In the genomic region with DNA sequence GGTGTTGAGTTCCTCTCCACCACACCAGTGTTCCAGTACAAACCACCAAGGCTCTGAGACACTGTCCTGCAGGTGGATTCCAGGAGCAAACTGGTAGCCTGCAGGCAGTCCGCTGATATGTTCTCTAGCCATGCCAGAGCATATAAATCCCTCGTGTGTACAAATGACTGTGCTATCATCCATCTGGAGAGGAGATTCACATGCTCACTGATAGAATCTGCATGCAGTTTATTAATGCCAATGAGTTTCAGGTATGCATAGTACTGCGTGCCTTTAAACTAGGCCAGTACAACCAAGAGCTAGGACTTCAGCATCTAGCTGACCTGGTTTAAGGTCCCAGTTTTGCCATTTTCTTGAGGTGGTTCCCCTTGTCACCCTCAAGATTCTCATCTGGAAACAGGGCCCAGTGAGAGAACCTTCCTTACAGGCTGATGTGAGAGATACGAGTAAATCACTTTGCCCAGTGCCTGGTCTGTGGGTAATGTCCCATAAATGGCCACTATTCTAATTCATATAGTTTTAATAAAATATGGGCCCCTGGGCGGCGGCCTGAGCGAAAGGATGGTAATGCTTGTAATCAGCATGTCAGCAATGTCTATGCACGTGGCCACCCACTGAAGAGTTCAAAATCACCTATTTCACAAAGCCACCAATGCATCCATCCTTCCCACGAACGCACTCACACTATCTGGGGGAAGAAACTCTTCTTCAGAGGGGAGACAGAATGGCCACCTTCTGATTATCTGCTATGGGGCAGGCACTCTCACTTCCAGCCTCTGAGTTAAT, we compare ENCODE assay signal across 1 cellular context.
TF ChIP-seq lines count a peak whose summit lies in the region.

No MANE protein-coding gene starts in this region.

TF ChIP-seq in SK-N-SH treated with all-trans-retinoic acid at 6 μM for 48 hours, 23 proteins besides CTCF, POLR2A, EP300 and RAD21 (continued from another document):
- TF ChIP-seq POU6F1 (CRISPR knock-in tag; IDR thresholded peaks at IDR 0.05; ENCODE audit: borderline replicate concordance, low read depth) (no peak), TOX (CRISPR knock-in tag; IDR thresholded peaks at IDR 0.05; ENCODE audit: borderline replicate concordance) (no peak), ISL1 (CRISPR knock-in tag; IDR thresholded peaks at IDR 0.05) (no peak), CSDC2 (CRISPR knock-in tag; IDR thresholded peaks at IDR 0.05) (no peak), PATZ1 (CRISPR knock-in tag; IDR thresholded peaks at IDR 0.05; ENCODE audit: borderline replicate concordance) (no peak), ZNF565 (CRISPR knock-in tag; conservative IDR thresholded peaks at IDR 0.05; ENCODE audit: low read depth) (no peak), OSR1 (CRISPR knock-in tag; IDR thresholded peaks at IDR 0.05) (no peak), TCF4 (CRISPR knock-in tag; IDR thresholded peaks at IDR 0.05; ENCODE audit: borderline replicate concordance) (no peak), GLIS3 (CRISPR knock-in tag; IDR thresholded peaks at IDR 0.05) (no peak)
- TF ChIP-seq, protein P1, sequence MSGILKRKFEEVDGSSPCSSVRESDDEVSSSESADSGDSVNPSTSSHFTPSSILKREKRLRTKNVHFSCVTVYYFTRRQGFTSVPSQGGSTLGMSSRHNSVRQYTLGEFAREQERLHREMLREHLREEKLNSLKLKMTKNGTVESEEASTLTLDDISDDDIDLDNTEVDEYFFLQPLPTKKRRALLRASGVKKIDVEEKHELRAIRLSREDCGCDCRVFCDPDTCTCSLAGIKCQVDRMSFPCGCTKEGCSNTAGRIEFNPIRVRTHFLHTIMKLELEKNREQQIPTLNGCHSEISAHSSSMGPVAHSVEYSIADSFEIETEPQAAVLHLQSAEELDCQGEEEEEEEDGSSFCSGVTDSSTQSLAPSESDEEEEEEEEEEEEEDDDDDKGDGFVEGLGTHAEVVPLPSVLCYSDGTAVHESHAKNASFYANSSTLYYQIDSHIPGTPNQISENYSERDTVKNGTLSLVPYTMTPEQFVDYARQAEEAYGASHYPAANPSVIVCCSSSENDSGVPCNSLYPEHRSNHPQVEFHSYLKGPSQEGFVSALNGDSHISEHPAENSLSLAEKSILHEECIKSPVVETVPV (CRISPR knock-in tag; IDR thresholded peaks at IDR 0.05), result no peak
